8 cellular contexts compared by ENCODE assay signal in genomic region chr6:36028887-36029324, GRCh38. TPM values are rescaled to one million over a fixed set of nuclear protein-coding genes. Genes with fewer than 3 reads are reported as not detected.
DNase-seq lines count a peak whose midpoint lies in the region; ATAC-seq and TF ChIP-seq lines count a peak whose summit lies in the region.

No MANE protein-coding gene starts in this region.

- no peak for TF ChIP-seq CTCF in lung (IDR thresholded peaks at IDR 0.05; ENCODE audit: control extremely low read depth, extremely low read depth)

- H3K27me3 ChIP-seq in ectodermal cell (ENCODE audit: control insufficient read depth, insufficient read depth, low read length, poor library complexity, severe bottlenecking) (peaks cover 22% of the 10 kb centered on the region), lung (ENCODE audit: control insufficient read depth, insufficient read depth) (no peaks in the 10 kb centered on the region)

- H3K4me3 ChIP-seq in ectodermal cell (ENCODE audit: insufficient read depth, low read depth, low read length) (peak overlapping the region; percentile 90), lung (peak overlapping the region; percentile 49)

- POLR2A ChIA-PET in activated CD4-positive, alpha-beta memory T cell treated with anti-CD3 and anti-CD28 coated beads, Interleukin-2, amount 10 ng/mL, durations not matched to agents 7 days and 5 days (lab: Charles Lee) = interaction anchor here (0.6 to 4.8 kb wide), 42 partner anchors 9 to 1139 kb away, joined by 3 to 95 read pairs (median 6); partner anchors contain the start of genes ANKS1A, BRPF3, MAPK13 and SRPK1

- CTCF ChIA-PET in activated CD4-positive, alpha-beta memory T cell treated with anti-CD3 and anti-CD28 coated beads, Interleukin-2, amount 10 ng/mL, durations not matched to agents 7 days and 5 days (lab: Charles Lee) = interaction anchor here (0.7 to 7.0 kb wide), 23 partner anchors 9 to 587 kb away, joined by 3 to 142 read pairs (median 4); no protein-coding TSS in a partner anchor

- H3K36me3 ChIP-seq in ectodermal cell (ENCODE audit: control insufficient read depth, insufficient read depth, low read length) = no peaks in the 10 kb centered on the region
- H3K36me3 ChIP-seq in lung (ENCODE audit: control insufficient read depth in 2 of 2, insufficient read depth in 2 of 2, low read length in 2 of 2) = peaks cover 0 to under 1% of the 10 kb centered on the region in 2 donors

- H3K4me1 Mint-ChIP-seq in activated CD4-positive, alpha-beta memory T cell treated with anti-CD3 and anti-CD28 coated beads, Interleukin-2, amount 10 ng/mL, durations not matched to agents 7 days and 5 days = peaks cover 45% of the 10 kb centered on the region

- peak overlapping the region; percentile 83 for H3K4me3 Mint-ChIP-seq in activated CD4-positive, alpha-beta memory T cell treated with anti-CD3 and anti-CD28 coated beads, Interleukin-2, amount 10 ng/mL, durations not matched to agents 7 days and 5 days

- H3K9me3 Mint-ChIP-seq in activated CD4-positive, alpha-beta memory T cell treated with anti-CD3 and anti-CD28 coated beads, Interleukin-2, amount 10 ng/mL, durations not matched to agents 7 days and 5 days = no peaks in the 10 kb centered on the region

- peaks cover 20% of the 10 kb centered on the region for H3K27me3 Mint-ChIP-seq in activated CD4-positive, alpha-beta memory T cell treated with anti-CD3 and anti-CD28 coated beads, Interleukin-2, amount 10 ng/mL, durations not matched to agents 7 days and 5 days

- H3K9me3 ChIP-seq in ectodermal cell (ENCODE audit: control insufficient read depth, low read length) (no peaks in the 10 kb centered on the region), lung (ENCODE audit: control insufficient read depth in 2 of 2, insufficient read depth in 1 of 2, low read length in 1 of 2) (no peaks in the 10 kb centered on the region)

- H3K36me3 Mint-ChIP-seq in activated CD4-positive, alpha-beta memory T cell treated with anti-CD3 and anti-CD28 coated beads, Interleukin-2, amount 10 ng/mL, durations not matched to agents 7 days and 5 days (ENCODE audit: low read depth) = peaks cover 26% of the 10 kb centered on the region

- H3K4me1 ChIP-seq in ectodermal cell (ENCODE audit: control insufficient read depth, insufficient read depth, low read length) (peaks cover 6% of the 10 kb centered on the region), lung (ENCODE audit: control insufficient read depth in 2 of 2, insufficient read depth in 2 of 2, low read length in 2 of 2) (peaks cover under 1 to 5% of the 10 kb centered on the region in 2 donors)

- no peak overlapping the region for H3K27ac ChIP-seq in ectodermal cell (ENCODE audit: insufficient read depth, low read depth, low read length, poor library complexity, severe bottlenecking)
- H3K27ac ChIP-seq in lung (ENCODE audit: low read depth in 1 of 2, low read length in 1 of 2) = peak overlapping the region; percentile 85 to 91

- ATAC-seq in lung (ENCODE audit: insufficient read depth, low FRiP score) = peak; percentile 53
- no peak for ATAC-seq in GM18873 (IDR thresholded peaks at IDR 0.05; ENCODE audit: low FRiP score, unreplicated experiment)

- peak overlapping the region; percentile 84 for H3K27ac Mint-ChIP-seq in activated CD4-positive, alpha-beta memory T cell treated with anti-CD3 and anti-CD28 coated beads, Interleukin-2, amount 10 ng/mL, durations not matched to agents 7 days and 5 days

- 4 to 5% methylated on average over 13 of the region's 13 CpGs for WGBS in ectodermal cell, 2 experiments
- 1% methylated on average over 13 of the region's 13 CpGs for WGBS in lung, 2 donors

- DNase-seq in NCI-H1417 (lab: John Stamatoyannopoulos, UW) (peak; percentile 49 to 71 (median 65)), NCI-H1417 treated with DMSO at 0.1 percent for 48 hours (lab: John Stamatoyannopoulos, UW) (no peak), NCI-H748 (lab: John Stamatoyannopoulos, UW; ENCODE audit: unreplicated experiment) (peak; percentile 73), lung (ENCODE audit: low spot score) (peak; percentile 75)
- peak; percentile 80 for DNase-seq in activated CD4-positive, alpha-beta memory T cell treated with anti-CD3 and anti-CD28 coated beads, Interleukin-2, amount 10 ng/mL, durations not matched to agents 7 days and 5 days
- peak; percentile 62 to 78 for DNase-seq in stimulated activated CD4-positive, alpha-beta T cell treated with anti-CD3 and anti-CD28 coated beads, Interleukin-4, amount 100 ng/mL, for 4 hours

RNA-seq across cellular contexts. Expression of gene MAPK14, which starts 1.3 kb away (rescaled TPM):
- 10 to 100 TPM; 71.4 to 72.2 TPM for total RNA-seq in activated CD4-positive, alpha-beta memory T cell treated with anti-CD3 and anti-CD28 coated beads, Interleukin-2, amount 10 ng/mL, durations not matched to agents 7 days and 5 days
- 42.3 TPM for polyA plus RNA-seq in ectodermal cell (2013, experiment 1 of 4)
- 46.3 TPM for polyA plus RNA-seq in ectodermal cell (2013, experiment 2 of 4)
- 33.3 TPM for polyA plus RNA-seq in ectodermal cell (2013, experiment 3 of 4)
- 36.2 TPM for polyA plus RNA-seq in ectodermal cell (2013, experiment 4 of 4)
- total RNA-seq in lung = 10 to 100 TPM; 63.3 to 93.3 TPM
- 10 to 100 TPM; 12.8 to 55.6 TPM for polyA plus RNA-seq in lung

RNA-seq across cellular contexts. Expression of gene SLC26A8, which starts 4.5 kb away (rescaled TPM):
- total RNA-seq in activated CD4-positive, alpha-beta memory T cell treated with anti-CD3 and anti-CD28 coated beads, Interleukin-2, amount 10 ng/mL, durations not matched to agents 7 days and 5 days = not detected
- 0.74 TPM for polyA plus RNA-seq in ectodermal cell (2013, experiment 1 of 4)
- 0.37 TPM for polyA plus RNA-seq in ectodermal cell (2013, experiment 2 of 4)
- polyA plus RNA-seq in ectodermal cell (2013, experiment 3 of 4) = 0.37 TPM
- polyA plus RNA-seq in ectodermal cell (2013, experiment 4 of 4) = 0.85 TPM
- under 1 TPM; 0.34 to 0.61 TPM for total RNA-seq in lung
- 1 to 10 TPM in 1 of 2 donors, under 1 TPM in 1; 0.20 to 1.1 TPM for polyA plus RNA-seq in lung
